Comparison of ENCODE assay signal across 25 cellular contexts in genomic region chr5:61697811-61698587, GRCh38.
DNase-seq lines count a peak whose midpoint lies in the region; ATAC-seq, FAIRE-seq and TF ChIP-seq lines count a peak whose summit lies in the region.
"Had no signal": no experiment of that assay in that cellular context is flagged by ENCODE, and none has a peak within 500 bp of the region (broad histone marks: within the 10 kb centered on the region; RNA-seq: fewer than 3 reads in every experiment).

No MANE protein-coding gene starts in this region.

- H3K79me1 ChIP-seq in neuronal stem cell (ENCODE audit: low read depth, low read length): no peaks in the 10 kb centered on the region

- WGBS in right cardiac atrium: 55% methylated on average over 16 of the region's 16 CpGs
- WGBS in neuronal stem cell (ENCODE audit: extremely low coverage in 2 of 2, insufficient read length in 2 of 2, insufficient replicate concordance in 1 of 2), 2 donors: no CpG with 5 or more reads among the region's 16 CpGs

- peak; percentile 31 to 63 for ATAC-seq in right cardiac atrium
- no peak for ATAC-seq in left cardiac atrium
- no peak for ATAC-seq in GM19324 (IDR thresholded peaks at IDR 0.05; ENCODE audit: low FRiP score, unreplicated experiment)
- ATAC-seq: Panc1 had no signal

- FAIRE-seq in bronchial epithelial cell (lab: Jason Lieb, UNC): no peak
- no peak for FAIRE-seq in kidney (lab: Jason Lieb, UNC)
- FAIRE-seq: D721Med, G401.6, HTR-8/SVneo had no signal

- no peak overlapping the region for H4K8ac ChIP-seq in neuronal stem cell (ENCODE audit: low read depth, low read length)

- H3K27ac ChIP-seq in right cardiac atrium (ENCODE audit: low read length): no peak overlapping the region
- H3K27ac ChIP-seq in neuronal stem cell (replicated peaks; ENCODE audit: low read length): no peak overlapping the region
- H3K27ac ChIP-seq in kidney (ENCODE audit: low read depth in 2 of 2, low read length in 2 of 2): no peak overlapping the region
- H3K27ac ChIP-seq: BLaER1 had no signal

- H2AK5ac ChIP-seq in neuronal stem cell (ENCODE audit: low read depth, low read length): no peak overlapping the region

- no peak overlapping the region for H3K4ac ChIP-seq in neuronal stem cell (ENCODE audit: low read length)

- H3K18ac ChIP-seq in neuronal stem cell (ENCODE audit: low read length): peak overlapping the region; percentile 9

- H3K36me3 ChIP-seq in bronchial epithelial cell (ENCODE audit: control insufficient read depth, insufficient read depth, low read length) (no peaks in the 10 kb centered on the region), neuronal stem cell (replicated peaks in 1 of 2; ENCODE audit: control insufficient read depth in 2 of 2, insufficient read depth in 2 of 2, low read length in 2 of 2) (no peaks in the 10 kb centered on the region), kidney (ENCODE audit: control insufficient read depth in 1 of 2, insufficient read depth in 2 of 2, low read length in 2 of 2) (no peaks in the 10 kb centered on the region)
- H3K36me3 ChIP-seq: BLaER1, HAP-1 had no signal

- intact Hi-C loops in right cardiac atrium (cut with DNase I): no loop called here
- intact Hi-C loops in left cardiac atrium (cut with DNase I): no loop called here
- intact Hi-C loops in kidney (cut with DNase I): no loop called here

- H2BK12ac ChIP-seq in neuronal stem cell (ENCODE audit: low read length): no peak overlapping the region

- H3K14ac ChIP-seq in neuronal stem cell (ENCODE audit: low read length): no peak overlapping the region

- no peak for DNase-seq in right cardiac atrium
- DNase-seq in left cardiac atrium: no peak
- DNase-seq in bronchial epithelial cell (ENCODE audit: low read depth): peak; percentile 19
- DNase-seq in left kidney (ENCODE audit: low read depth, low spot score): peak; percentile 21
- no peak for DNase-seq in neuronal stem cell (ENCODE audit: low spot score)
- no peak for DNase-seq in dermis blood vessel endothelial cell
- DNase-seq in kidney: no peak
- DNase-seq: CD4-positive, CD25-positive, alpha-beta regulatory T cell; DMS53; GOT3; HFFc6; KBM-7; MM.1S; NCI-H2029; NCI-H446; NCI-H524 treated with DMSO at 0.1 percent for 48 hours; SIG-M5; SK-N-SH had no signal

- H3K9me3 ChIP-seq in right cardiac atrium (ENCODE audit: control insufficient read depth, low read length) (no peaks in the 10 kb centered on the region), neuronal stem cell (replicated peaks in 1 of 2; ENCODE audit: control insufficient read depth in 2 of 2, insufficient read depth in 1 of 2, low read depth in 1 of 2, low read length in 2 of 2) (peaks cover 0 to 18% of the 10 kb centered on the region in 2 donors), kidney (ENCODE audit: control insufficient read depth in 1 of 2, low read length in 2 of 2) (no peaks in the 10 kb centered on the region)
- H3K9me3 ChIP-seq: HAP-1 had no signal

- no peak overlapping the region for H2BK15ac ChIP-seq in neuronal stem cell (ENCODE audit: low read length)

- H3K27me3 ChIP-seq in right cardiac atrium (ENCODE audit: control insufficient read depth, insufficient read depth): no peaks in the 10 kb centered on the region
- H3K27me3 ChIP-seq in bronchial epithelial cell (ENCODE audit: control insufficient read depth, insufficient read depth, low read length): no peaks in the 10 kb centered on the region
- no peaks in the 10 kb centered on the region for H3K27me3 ChIP-seq in neuronal stem cell (ENCODE audit: control insufficient read depth in 3 of 3, insufficient read depth in 3 of 3, low read depth in 1 of 3, low read length in 3 of 3)
- H3K27me3 ChIP-seq: BLaER1 had no signal

- no peak overlapping the region for H2BK120ac ChIP-seq in neuronal stem cell (ENCODE audit: low read depth, low read length)

- TF ChIP-seq CTCF in bronchial epithelial cell (IDR thresholded peaks at IDR 0.05; ENCODE audit: insufficient read depth, low read length, severe bottlenecking) (no peak), kidney (IDR thresholded peaks at IDR 0.05; ENCODE audit: borderline replicate concordance, extremely low read depth, insufficient read depth) (no peak)

- H3K4me1 ChIP-seq in right cardiac atrium (ENCODE audit: control insufficient read depth, insufficient read depth, low read length) (no peaks in the 10 kb centered on the region), neuronal stem cell (ENCODE audit: control insufficient read depth in 2 of 2, insufficient read depth in 1 of 2, low read depth in 1 of 2, low read length in 2 of 2) (peaks cover 3 to 4% of the 10 kb centered on the region in 2 donors), kidney (ENCODE audit: control insufficient read depth in 1 of 2, insufficient read depth in 1 of 2, low read depth in 1 of 2, low read length in 2 of 2) (no peaks in the 10 kb centered on the region)
- H3K4me1 ChIP-seq: HAP-1 had no signal

- no peak overlapping the region for H3K9ac ChIP-seq in neuronal stem cell (ENCODE audit: low read depth, low read length, poor library complexity)
- no peak overlapping the region for H3K9ac ChIP-seq in kidney (ENCODE audit: low read length in 2 of 2)
- H3K9ac ChIP-seq: BLaER1, SK-N-SH had no signal

- H4K91ac ChIP-seq in neuronal stem cell (ENCODE audit: low read depth, low read length, poor library complexity): no peak overlapping the region

- H2BK5ac ChIP-seq in neuronal stem cell (ENCODE audit: low read length): no peak overlapping the region

- H3K4me3 ChIP-seq in right cardiac atrium (ENCODE audit: low read length): no peak overlapping the region
- no peak overlapping the region for H3K4me3 ChIP-seq in bronchial epithelial cell (ENCODE audit: low read depth, low read length)
- H3K4me3 ChIP-seq in neuronal stem cell (ENCODE audit: low read length in 2 of 2): no peak overlapping the region
- H3K4me3 ChIP-seq in kidney (ENCODE audit: low read length in 2 of 2): no peak overlapping the region
- H3K4me3 ChIP-seq: BLaER1, HAP-1 had no signal

- peak overlapping the region; percentile 24 for H2AFZ ChIP-seq in neuronal stem cell (ENCODE audit: low read length)

- no peak overlapping the region for H3K4me2 ChIP-seq in neuronal stem cell (ENCODE audit: insufficient read depth, low read length, poor library complexity, severe bottlenecking)
- H3K4me2 ChIP-seq: BLaER1, SK-N-SH had no signal

- no peak overlapping the region for H3K23ac ChIP-seq in neuronal stem cell (ENCODE audit: low read depth, low read length, poor library complexity)

Comparison
In these comparisons a context has a peak if more than half of its experiments do, and no peak if none do; other contexts are left out.
1. ATAC-seq: peak in right cardiac atrium (2 of 2); none in left cardiac atrium (0 of 2) and GM19324 (single experiment).
2. DNase-seq: peak in bronchial epithelial cell (single experiment) and left kidney (single experiment); none in right cardiac atrium (0 of 3), left cardiac atrium (single experiment), neuronal stem cell (single experiment), dermis blood vessel endothelial cell (single experiment) and kidney (single experiment).